ENCODE assay signal across 17 cellular contexts in the genomic region with DNA sequence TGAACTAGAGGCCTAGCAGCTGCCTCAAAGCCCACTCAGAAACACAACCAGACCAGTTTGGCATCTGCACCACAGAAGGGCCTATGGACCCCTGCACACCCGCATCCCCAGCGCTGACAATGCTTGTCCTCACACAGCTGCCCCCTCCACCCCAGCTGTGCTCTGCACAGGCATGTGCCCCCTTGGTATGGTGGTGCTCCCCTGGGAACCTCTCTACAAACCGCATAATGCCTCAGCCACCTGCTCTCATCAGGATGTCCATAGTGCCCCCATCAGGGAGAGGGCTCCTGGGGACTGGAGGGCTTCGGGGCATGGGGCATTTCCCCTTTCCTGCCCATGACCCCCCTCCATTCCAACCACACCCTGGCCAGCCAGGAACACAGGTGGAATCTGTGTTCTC.
DNase-seq lines count a peak whose midpoint lies in the region; ATAC-seq and TF ChIP-seq lines count a peak whose summit lies in the region.
"Had no signal": no experiment of that assay in that cellular context is flagged by ENCODE, and none has a peak within 500 bp of the region (broad histone marks: within the 10 kb centered on the region; RNA-seq: fewer than 3 reads in every experiment).

No MANE protein-coding gene starts in this region.

- intact Hi-C loops in OCI-LY7 (cut with micrococcal nuclease; ENCODE audit: unreplicated experiment): no loop called here
- intact Hi-C loops in activated CD8-positive, alpha-beta T cell treated with anti-CD3 and anti-CD28 coated beads for 36 hours (cut with micrococcal nuclease): no loop called here
- intact Hi-C loops in esophagus muscularis mucosa (cut with DNase I): no loop called here

- peak overlapping the region in 8 of 11 experiments; percentile 14 to 98 (median 87); a peak in 16 of 22 replicates for H3K27ac ChIP-seq in BLaER1 treated with 17β-estradiol and CSF1 and Interleukin-3, amounts not matched to agents 10 nM and 100 nM
- peak overlapping the region; percentile 87 for H3K27ac ChIP-seq in KOPT-K1 (ENCODE audit: low read depth, low read length, poor library complexity, severe bottlenecking)
- no peak overlapping the region for H3K27ac ChIP-seq in OCI-LY7 (ENCODE audit: low read depth, low read length, poor library complexity, severe bottlenecking)
- no peak overlapping the region for H3K27ac ChIP-seq in neuronal stem cell (replicated peaks; ENCODE audit: low read length)
- H3K27ac ChIP-seq in esophagus muscularis mucosa (replicated peaks in 1 of 4): no peak overlapping the region
- H3K27ac ChIP-seq: GM23248, Peyer's patch had no signal

- no peak for TF ChIP-seq POLR2A in esophagus muscularis mucosa (IDR thresholded peaks at IDR 0.05; ENCODE audit: low read depth)

- CTCF ChIA-PET in OCI-LY7 (lab: Charles Lee; ENCODE audit: unreplicated experiment): no interaction called here
- CTCF ChIA-PET in activated CD8-positive, alpha-beta T cell treated with anti-CD3 and anti-CD28 coated beads for 36 hours (lab: Charles Lee): interaction anchor here (2.4 kb wide), 1 partner anchor 10 kb away, joined by 5 read pairs; no protein-coding TSS in a partner anchor

- DNase-seq in OCI-LY7 (ENCODE audit: low spot score) (peak; percentile 76), neuronal stem cell (ENCODE audit: low spot score) (no peak), DMS114 treated with DMSO at 0.1 percent for 48 hours (lab: John Stamatoyannopoulos, UW; ENCODE audit: unreplicated experiment) (no peak), esophagus muscularis mucosa (ENCODE audit: extremely low spot score) (no peak)
- no peak for DNase-seq in activated CD8-positive, alpha-beta T cell treated with anti-CD3 and anti-CD28 coated beads for 36 hours
- DNase-seq: BE2C; CD4-positive, alpha-beta T cell; COR-L47; GM23248; NCI-H1105; NCI-H2227 treated with DMSO at 0.1 percent for 48 hours; NCI-H748 treated with DMSO at 0.1 percent for 48 hours; Peyer's patch had no signal

- H3K36me3 ChIP-seq in BLaER1 treated with 17β-estradiol and CSF1 and Interleukin-3, amounts not matched to agents 10 nM and 100 nM: no peaks in the 10 kb centered on the region
- H3K36me3 ChIP-seq in KOPT-K1 (ENCODE audit: insufficient read depth, low read length) (no peaks in the 10 kb centered on the region), OCI-LY7 (ENCODE audit: insufficient read depth, low read length) (no peaks in the 10 kb centered on the region), neuronal stem cell (replicated peaks in 1 of 2; ENCODE audit: control insufficient read depth in 2 of 2, insufficient read depth in 2 of 2, low read length in 2 of 2) (no peaks in the 10 kb centered on the region), esophagus muscularis mucosa (no peaks in the 10 kb centered on the region)
- H3K36me3 ChIP-seq: BE2C, HAP-1, Peyer's patch had no signal

- H3K23ac ChIP-seq in neuronal stem cell (ENCODE audit: low read depth, low read length, poor library complexity): no peak overlapping the region

- peaks cover 31 to 84% (median 71%) of the 10 kb centered on the region in 10 experiments for H3K4me1 ChIP-seq in BLaER1 treated with 17β-estradiol and CSF1 and Interleukin-3, amounts not matched to agents 10 nM and 100 nM
- peaks cover 42% of the 10 kb centered on the region for H3K4me1 ChIP-seq in OCI-LY7 (ENCODE audit: insufficient read depth, low read length, poor library complexity, severe bottlenecking)
- H3K4me1 ChIP-seq in neuronal stem cell (ENCODE audit: control insufficient read depth in 2 of 2, insufficient read depth in 1 of 2, low read depth in 1 of 2, low read length in 2 of 2): peaks cover 0 to 3% of the 10 kb centered on the region in 2 donors
- H3K4me1 ChIP-seq in esophagus muscularis mucosa: peaks cover 0 to 10% (median 0%) of the 10 kb centered on the region in 4 donors
- H3K4me1 ChIP-seq: HAP-1, Peyer's patch had no signal

- H3K4ac ChIP-seq in neuronal stem cell (ENCODE audit: low read length): no peak overlapping the region

- no peak for ATAC-seq in activated CD8-positive, alpha-beta T cell treated with anti-CD3 and anti-CD28 coated beads for 36 hours
- ATAC-seq: K562 had no signal

- H3K9me2 ChIP-seq in OCI-LY7 (ENCODE audit: insufficient read depth, low read length): no peaks in the 10 kb centered on the region

- H3K9me3 Mint-ChIP-seq in activated CD8-positive, alpha-beta T cell treated with anti-CD3 and anti-CD28 coated beads for 36 hours: no peaks in the 10 kb centered on the region
- H3K9me3 Mint-ChIP-seq: CD4-positive, alpha-beta T cell had no signal

- peak overlapping the region; percentile 11 for H2BK12ac ChIP-seq in neuronal stem cell (ENCODE audit: low read length)

- H4K20me1 ChIP-seq in BLaER1 treated with 17β-estradiol and CSF1 and Interleukin-3, amounts not matched to agents 10 nM and 100 nM: no peaks in the 10 kb centered on the region
- no peaks in the 10 kb centered on the region for H4K20me1 ChIP-seq in OCI-LY7 (ENCODE audit: insufficient read depth, low read length)

- POLR2A ChIA-PET in OCI-LY7 (lab: Charles Lee): interaction anchor here (1.3 kb wide), 1 partner anchor 21 kb away, joined by 3 read pairs; no protein-coding TSS in a partner anchor
- POLR2A ChIA-PET in activated CD8-positive, alpha-beta T cell treated with anti-CD3 and anti-CD28 coated beads for 36 hours (lab: Charles Lee): no interaction called here

- H2AFZ ChIP-seq in OCI-LY7 (ENCODE audit: low read length) (no peak overlapping the region), neuronal stem cell (ENCODE audit: low read length) (no peak overlapping the region)
- H2AFZ ChIP-seq: GM23248 had no signal

- no peaks in the 10 kb centered on the region for H3K27me3 ChIP-seq in BLaER1 treated with 17β-estradiol and CSF1 and Interleukin-3, amounts not matched to agents 10 nM and 100 nM
- H3K27me3 ChIP-seq in neuronal stem cell (ENCODE audit: control insufficient read depth in 3 of 3, insufficient read depth in 3 of 3, low read depth in 1 of 3, low read length in 3 of 3) (no peaks in the 10 kb centered on the region), esophagus muscularis mucosa (no peaks in the 10 kb centered on the region)
- H3K27me3 ChIP-seq: BE2C, Peyer's patch had no signal

- TF ChIP-seq CTCF in OCI-LY7 (conservative IDR thresholded peaks at IDR 0.05; ENCODE audit: low read length): no peak
- no peak for TF ChIP-seq CTCF in activated CD8-positive, alpha-beta T cell treated with anti-CD3 and anti-CD28 coated beads for 36 hours (IDR thresholded peaks at IDR 0.05)
- TF ChIP-seq CTCF in esophagus muscularis mucosa (IDR thresholded peaks at IDR 0.05): no peak

- peaks cover 4% of the 10 kb centered on the region for H3K27me3 Mint-ChIP-seq in activated CD8-positive, alpha-beta T cell treated with anti-CD3 and anti-CD28 coated beads for 36 hours
- H3K27me3 Mint-ChIP-seq: CD4-positive, alpha-beta T cell had no signal

- no CpG with 5 or more reads among the region's 4 CpGs for WGBS in neuronal stem cell (ENCODE audit: extremely low coverage in 2 of 2, insufficient read length in 2 of 2, insufficient replicate concordance in 1 of 2), 2 donors
- WGBS in esophagus muscularis mucosa: 100% methylated on average over 1 of the region's 4 CpGs

- no peak overlapping the region for H4K8ac ChIP-seq in neuronal stem cell (ENCODE audit: low read depth, low read length)

- peak overlapping the region; percentile 14 for H3K14ac ChIP-seq in neuronal stem cell (ENCODE audit: low read length)

- no peak overlapping the region for H2BK5ac ChIP-seq in neuronal stem cell (ENCODE audit: low read length)

- no TSS peak for BruUV-seq in OCI-LY7 (replicated peaks; lab: Mats Ljungman, UMichigan)

- H3K79me2 ChIP-seq in OCI-LY7 (ENCODE audit: insufficient read depth, low read depth, low read length): no peaks in the 10 kb centered on the region

- H3K9me3 ChIP-seq in BLaER1 treated with 17β-estradiol and CSF1 and Interleukin-3, amounts not matched to agents 10 nM and 100 nM (replicated peaks in 1 of 11): peaks cover 0 to 8% (median 0%) of the 10 kb centered on the region in 11 experiments; a peak in 2 of 22 replicates
- H3K9me3 ChIP-seq in KOPT-K1 (ENCODE audit: insufficient read depth, low read length, poor library complexity, severe bottlenecking): no peaks in the 10 kb centered on the region
- no peaks in the 10 kb centered on the region for H3K9me3 ChIP-seq in OCI-LY7 (ENCODE audit: low read length)
- no peaks in the 10 kb centered on the region for H3K9me3 ChIP-seq in neuronal stem cell (replicated peaks in 1 of 2; ENCODE audit: control insufficient read depth in 2 of 2, insufficient read depth in 1 of 2, low read depth in 1 of 2, low read length in 2 of 2)
- H3K9me3 ChIP-seq in esophagus muscularis mucosa: no peaks in the 10 kb centered on the region
- H3K9me3 ChIP-seq: BE2C, HAP-1, Peyer's patch had no signal

- no peaks in the 10 kb centered on the region for H3K36me3 Mint-ChIP-seq in activated CD8-positive, alpha-beta T cell treated with anti-CD3 and anti-CD28 coated beads for 36 hours (ENCODE audit: low read depth)

- H4K91ac ChIP-seq in neuronal stem cell (ENCODE audit: low read depth, low read length, poor library complexity): no peak overlapping the region

- H2BK120ac ChIP-seq in neuronal stem cell (ENCODE audit: low read depth, low read length): no peak overlapping the region

- H3K27ac Mint-ChIP-seq in activated CD8-positive, alpha-beta T cell treated with anti-CD3 and anti-CD28 coated beads for 36 hours: no peak overlapping the region
- H3K27ac Mint-ChIP-seq: CD4-positive, alpha-beta T cell had no signal

- H3K9ac ChIP-seq in BLaER1 treated with 17β-estradiol and CSF1 and Interleukin-3, amounts not matched to agents 10 nM and 100 nM: peak overlapping the region in 6 of 11 experiments; percentile 56 to 86 (median 80); a peak in 11 of 22 replicates
- no peak overlapping the region for H3K9ac ChIP-seq in neuronal stem cell (ENCODE audit: low read depth, low read length, poor library complexity)
- H3K9ac ChIP-seq: GM23248 had no signal

- no peak for TF ChIP-seq EP300 in esophagus muscularis mucosa (IDR thresholded peaks at IDR 0.05)

- no peaks in the 10 kb centered on the region for H3K4me1 Mint-ChIP-seq in activated CD8-positive, alpha-beta T cell treated with anti-CD3 and anti-CD28 coated beads for 36 hours (ENCODE audit: low read depth)

- peak overlapping the region; percentile 17 for H2AK5ac ChIP-seq in neuronal stem cell (ENCODE audit: low read depth, low read length)

- peak overlapping the region; percentile 40 for H3K18ac ChIP-seq in neuronal stem cell (ENCODE audit: low read length)

- no peak overlapping the region for H3K4me3 Mint-ChIP-seq in activated CD8-positive, alpha-beta T cell treated with anti-CD3 and anti-CD28 coated beads for 36 hours
- H3K4me3 Mint-ChIP-seq: CD4-positive, alpha-beta T cell had no signal

- no peak overlapping the region for H3K4me3 ChIP-seq in BLaER1 treated with 17β-estradiol and CSF1 and Interleukin-3, amounts not matched to agents 10 nM and 100 nM
- H3K4me3 ChIP-seq in OCI-LY7 (ENCODE audit: low read depth, low read length, poor library complexity, severe bottlenecking) (no peak overlapping the region), neuronal stem cell (ENCODE audit: low read length in 2 of 2) (no peak overlapping the region), esophagus muscularis mucosa (no peak overlapping the region)
- H3K4me3 ChIP-seq: GM23248, HAP-1, K562, Peyer's patch had no signal

- no peak overlapping the region for H2BK15ac ChIP-seq in neuronal stem cell (ENCODE audit: low read length)

- H3K4me2 ChIP-seq in BLaER1 treated with 17β-estradiol and CSF1 and Interleukin-3, amounts not matched to agents 10 nM and 100 nM: peak overlapping the region in 10 of 11 experiments; percentile 60 to 93 (median 85); a peak in 19 of 22 replicates
- H3K4me2 ChIP-seq in OCI-LY7 (ENCODE audit: low read length): peak overlapping the region; percentile 36
- H3K4me2 ChIP-seq in neuronal stem cell (ENCODE audit: insufficient read depth, low read length, poor library complexity, severe bottlenecking): no peak overlapping the region

- no peaks in the 10 kb centered on the region for H3K79me1 ChIP-seq in neuronal stem cell (ENCODE audit: low read depth, low read length)

Comparison
In these comparisons a context has a peak if more than half of its experiments do, and no peak if none do; other contexts are left out.
1. H3K27ac ChIP-seq: peak in BLaER1 treated with 17β-estradiol and CSF1 and Interleukin-3, amounts not matched to agents 10 nM and 100 nM (8 of 11) and KOPT-K1 (single experiment); none in OCI-LY7 (single experiment), neuronal stem cell (single experiment) and esophagus muscularis mucosa (0 of 4).